In the genomic region with DNA sequence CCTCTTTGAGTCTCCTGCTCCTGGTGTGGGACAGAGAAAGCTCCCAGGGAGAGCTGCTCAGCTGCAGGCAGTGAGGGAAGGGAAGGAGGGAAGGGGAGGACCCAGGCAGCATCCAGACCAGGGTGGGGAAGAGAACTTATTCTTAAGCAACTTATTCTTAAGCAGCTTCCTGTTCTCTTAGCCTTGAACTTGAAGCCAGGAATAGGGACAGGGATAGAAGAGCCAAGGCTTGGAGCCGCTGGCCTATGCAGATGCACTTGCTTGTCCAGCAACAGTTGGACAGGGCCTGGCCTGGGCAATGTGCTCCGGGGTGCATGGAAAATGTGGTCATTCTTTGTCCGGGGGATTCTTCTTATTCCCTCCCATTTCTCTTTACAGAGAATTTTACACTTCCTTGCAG, we compare ENCODE assay signal across 13 cellular contexts. TPM values are rescaled to one million over a fixed set of nuclear protein-coding genes. Genes with fewer than 3 reads are reported as not detected.
DNase-seq lines count a peak whose midpoint lies in the region; ATAC-seq, FAIRE-seq and TF ChIP-seq lines count a peak whose summit lies in the region.
"Had no signal": no experiment of that assay in that cellular context is flagged by ENCODE, and none has a peak within 500 bp of the region (broad histone marks: within the 10 kb centered on the region; RNA-seq: fewer than 3 reads in every experiment).

No MANE protein-coding gene starts in this region.

- FAIRE-seq in pancreas (lab: Jason Lieb, UNC) = no peak

- no peaks in the 10 kb centered on the region for H3K9me3 ChIP-seq in RWPE2 (ENCODE audit: severe bottlenecking)
- no peaks in the 10 kb centered on the region for H3K9me3 ChIP-seq in pancreas
- H3K9me3 ChIP-seq in mucosa of descending colon = no peaks in the 10 kb centered on the region
- H3K9me3 ChIP-seq: psoas muscle had no signal

- H3K36me3 ChIP-seq in RWPE2 (ENCODE audit: low read depth) = no peaks in the 10 kb centered on the region
- no peaks in the 10 kb centered on the region for H3K36me3 ChIP-seq in pancreas
- no peaks in the 10 kb centered on the region for H3K36me3 ChIP-seq in mucosa of descending colon (ENCODE audit: low read depth)

- H3K4me3 ChIP-seq in RWPE2 (ENCODE audit: severe bottlenecking) (no peak overlapping the region), fibroblast of pulmonary artery (replicated peaks; ENCODE audit: low read depth, low read length) (no peak overlapping the region), pancreas (no peak overlapping the region), mucosa of descending colon (no peak overlapping the region)
- H3K4me3 ChIP-seq: psoas muscle had no signal

- H3K27ac ChIP-seq in RWPE2 (ENCODE audit: poor library complexity, severe bottlenecking) = peak overlapping the region; percentile 78
- no peak overlapping the region for H3K27ac ChIP-seq in pancreas
- H3K27ac ChIP-seq: psoas muscle had no signal

- no peaks in the 10 kb centered on the region for H3K27me3 ChIP-seq in RWPE2 (ENCODE audit: insufficient read depth, poor library complexity, severe bottlenecking)
- peaks cover 0 to 4% (median 0%) of the 10 kb centered on the region in 4 donors for H3K27me3 ChIP-seq in pancreas

- intact Hi-C loops in pancreas (cut with DNase I) (no loop called here), mucosa of descending colon (cut with DNase I, micrococcal nuclease) (no loop called here)

- WGBS in pancreas, 2 donors = 65 to 70% methylated on average over 3 of the region's 3 CpGs

- ATAC-seq in RWPE2 (ENCODE audit: low read depth) = no peak
- peak in 3 of 4 donors; percentile 12 to 24 (median 21) for ATAC-seq in pancreas
- ATAC-seq in mucosa of descending colon = no peak

- peak; percentile 46 for DNase-seq in EH (ENCODE audit: low read depth)
- no peak for DNase-seq in RWPE2 (ENCODE audit: low spot score)
- DNase-seq in fibroblast of pulmonary artery (ENCODE audit: low read depth) = peak; percentile 61
- no peak for DNase-seq in pancreas
- DNase-seq in mucosa of descending colon = no peak
- DNase-seq in NCI-H1105 treated with DMSO at 0.1 percent for 48 hours (lab: John Stamatoyannopoulos, UW) = no peak
- no peak for DNase-seq in NCI-H345 treated with DMSO at 0.1 percent for 48 hours (lab: John Stamatoyannopoulos, UW; ENCODE audit: unreplicated experiment)
- DNase-seq in activated naive CD4-positive, alpha-beta T cell treated with anti-CD3 and anti-CD28 coated beads, Interleukin-2, amount 50 U/mL, for 16 hours = no peak
- DNase-seq: activated naive CD4-positive, alpha-beta T cell treated with Interleukin-2 at 50 U/mL for 16 hours; glutamatergic neuron; NCI-H345; stimulated activated naive CD4-positive, alpha-beta T cell treated with Interleukin-2 at 50 U/mL for 16 hours had no signal

- H3K4me1 ChIP-seq in RWPE2 (ENCODE audit: insufficient read depth, poor library complexity, severe bottlenecking) = peaks cover 15% of the 10 kb centered on the region
- peaks cover 0 to 5% (median 0%) of the 10 kb centered on the region in 3 donors for H3K4me1 ChIP-seq in pancreas
- H3K4me1 ChIP-seq in mucosa of descending colon (ENCODE audit: low read depth) = peaks cover 4% of the 10 kb centered on the region
- H3K4me1 ChIP-seq: psoas muscle had no signal

- TF ChIP-seq CTCF in RWPE2 (IDR thresholded peaks at IDR 0.05; ENCODE audit: poor library complexity, severe bottlenecking) = no peak
- no peak for TF ChIP-seq CTCF in fibroblast of pulmonary artery (IDR thresholded peaks at IDR 0.05; ENCODE audit: low read length, missing control alignments)
- TF ChIP-seq CTCF in pancreas (IDR thresholded peaks at IDR 0.05) = no peak
- no peak for TF ChIP-seq CTCF in mucosa of descending colon (IDR thresholded peaks at IDR 0.05)

RNA-seq across cellular contexts. Expression of a gene that starts 31.4 kb away (rescaled TPM):
- total RNA-seq in pancreas = 10 to 100 TPM; 20.9 to 36.0 (median 25.1) TPM
- 10 to 100 TPM; 13.0 to 26.9 TPM for polyA plus RNA-seq in pancreas
- total RNA-seq in mucosa of descending colon = 100 to 1,000 TPM in 1 of 3 donors, 10 to 100 TPM in 2; 69.3 to 104 (median 85.5) TPM

Comparison
In these comparisons a context has a peak if more than half of its experiments do, and no peak if none do; other contexts are left out.
1. DNase-seq: peak in EH (single experiment) and fibroblast of pulmonary artery (single experiment); none in RWPE2 (single experiment), pancreas (0 of 6), mucosa of descending colon (0 of 3), NCI-H1105 treated with DMSO at 0.1 percent for 48 hours (single experiment), NCI-H345 treated with DMSO at 0.1 percent for 48 hours (single experiment) and activated naive CD4-positive, alpha-beta T cell treated with anti-CD3 and anti-CD28 coated beads, Interleukin-2, amount 50 U/mL, for 16 hours (single experiment).
2. ATAC-seq: peak in pancreas (3 of 4); none in RWPE2 (single experiment) and mucosa of descending colon (single experiment).